Comparison of ENCODE assay signal across 25 cellular contexts in genomic region chr1:169238506-169238905, GRCh38.
DNase-seq lines count a peak whose midpoint lies in the region; ATAC-seq, FAIRE-seq and TF ChIP-seq lines count a peak whose summit lies in the region.
"Had no signal": no experiment of that assay in that cellular context is flagged by ENCODE, and none has a peak within 500 bp of the region (broad histone marks: within the 10 kb centered on the region; RNA-seq: fewer than 3 reads in every experiment).

No MANE protein-coding gene starts in this region.

- no peak for FAIRE-seq in bronchial epithelial cell (lab: Jason Lieb, UNC)
- FAIRE-seq: frontal cortex, HepG2 had no signal

- no peaks in the 10 kb centered on the region for H3K27me3 ChIP-seq in bronchial epithelial cell (ENCODE audit: control insufficient read depth, insufficient read depth, low read length)
- H3K27me3 ChIP-seq: BLaER1 treated with 17β-estradiol and CSF1 and Interleukin-3, amounts not matched to agents 10 nM and 100 nM had no signal

- peak; percentile 91 for ATAC-seq in activated CD4-positive, CD25-positive, alpha-beta regulatory T cell treated with anti-CD3 and anti-CD28 coated beads, Interleukin-2, amount 50 U/mL, for 24 hours
- ATAC-seq in GM18520 (IDR thresholded peaks at IDR 0.05; ENCODE audit: unreplicated experiment) (no peak), HG02938 (IDR thresholded peaks at IDR 0.05; ENCODE audit: unreplicated experiment) (no peak)
- ATAC-seq: effector memory CD8-positive, alpha-beta T cell; HepG2; natural killer cell; T-cell had no signal

- DNase-seq in activated CD4-positive, CD25-positive, alpha-beta regulatory T cell (lab: John Stamatoyannopoulos, UW), result no peak
- DNase-seq in HT1080 (ENCODE audit: low read depth) (peak; percentile 8), bronchial epithelial cell (ENCODE audit: low read depth) (peak; percentile 47), iris pigment epithelial cell (ENCODE audit: low read depth) (peak; percentile 70), NCI-H774 (lab: John Stamatoyannopoulos, UW) (no peak)
- DNase-seq: activated CD4-positive, alpha-beta T cell treated with anti-CD3 and anti-CD28 coated beads, Interleukin-2, amount 50 U/mL, for 48 hours; activated T-cell treated with anti-CD3 and anti-CD28 coated beads, Interleukin-2, amount 50 U/mL, for 48 hours; DMS 273 treated with DMSO at 0.1 percent for 48 hours; effector memory CD8-positive, alpha-beta T cell; natural killer cell; NCI-H146; NCI-H2171 treated with DMSO at 0.1 percent for 48 hours; NCI-H69; SHP77 treated with DMSO at 0.1 percent for 48 hours; small intestine; stimulated activated CD4-positive, alpha-beta T cell treated with anti-CD3 and anti-CD28 coated beads, Interleukin-4, amount 100 ng/mL, for 1 hour; substantia nigra; T-cell had no signal

- no peak for TF ChIP-seq CTCF in bronchial epithelial cell (IDR thresholded peaks at IDR 0.05; ENCODE audit: insufficient read depth, low read length, severe bottlenecking)

- H3K36me3 ChIP-seq in bronchial epithelial cell (ENCODE audit: control insufficient read depth, insufficient read depth, low read length), result no peaks in the 10 kb centered on the region
- H3K36me3 ChIP-seq: BLaER1 treated with 17β-estradiol and CSF1 and Interleukin-3, amounts not matched to agents 10 nM and 100 nM; HAP-1 had no signal

- H3K4me3 ChIP-seq in bronchial epithelial cell (ENCODE audit: low read depth, low read length), result no peak overlapping the region
- H3K4me3 ChIP-seq: BLaER1 treated with 17β-estradiol and CSF1 and Interleukin-3, amounts not matched to agents 10 nM and 100 nM; HAP-1 had no signal

Comparison
In these comparisons a context has a peak if more than half of its experiments do, and no peak if none do; other contexts are left out.
1. ATAC-seq: peak in activated CD4-positive, CD25-positive, alpha-beta regulatory T cell treated with anti-CD3 and anti-CD28 coated beads, Interleukin-2, amount 50 U/mL, for 24 hours (2 of 2); none in GM18520 (single experiment) and HG02938 (single experiment).
2. DNase-seq: peak in HT1080 (single experiment), bronchial epithelial cell (single experiment) and iris pigment epithelial cell (single experiment); none in activated CD4-positive, CD25-positive, alpha-beta regulatory T cell (0 of 4) and NCI-H774 (single experiment).